Comparison of ENCODE assay signal across 7 cellular contexts in genomic region chr20:62358728-62359490, GRCh38. TPM values are rescaled to one million over a fixed set of nuclear protein-coding genes. Genes with fewer than 3 reads are reported as not detected.
DNase-seq lines count a peak whose midpoint lies in the region; ATAC-seq and TF ChIP-seq lines count a peak whose summit lies in the region.
"Had no signal": no experiment of that assay in that cellular context is flagged by ENCODE, and none has a peak within 500 bp of the region (broad histone marks: within the 10 kb centered on the region; RNA-seq: fewer than 3 reads in every experiment).

No MANE protein-coding gene starts in this region.

- DNase-seq in MG63 (no peak), esophagus muscularis mucosa (ENCODE audit: extremely low spot score) (no peak), hippocampal formation (lab: John Stamatoyannopoulos, UW) (no peak), foreskin melanocyte (no peak)

- no peak for TF ChIP-seq CTCF in esophagus muscularis mucosa (IDR thresholded peaks at IDR 0.05)

- no peaks in the 10 kb centered on the region for H3K27me3 ChIP-seq in MG63
- H3K27me3 ChIP-seq in esophagus muscularis mucosa, result no peaks in the 10 kb centered on the region

- TF ChIP-seq POLR2A in esophagus muscularis mucosa (IDR thresholded peaks at IDR 0.05; ENCODE audit: low read depth), result no peak

- H3K27ac ChIP-seq in esophagus muscularis mucosa (replicated peaks in 1 of 4) (peak overlapping the region; percentile 93 to 97 (median 93)), skin epidermis (peak overlapping the region in 20 of 21 experiments; percentile 13 to 87 (median 74))
- H3K27ac ChIP-seq: SK-N-MC had no signal

- WGBS in esophagus muscularis mucosa, result 60% methylated on average over 13 of the region's 18 CpGs

- H3K9me3 ChIP-seq in MG63 (no peaks in the 10 kb centered on the region), esophagus muscularis mucosa (no peaks in the 10 kb centered on the region)

- H3K4me3 ChIP-seq in MG63 (peak overlapping the region; percentile 11), esophagus muscularis mucosa (peak overlapping the region in 3 of 4 donors; percentile 29 to 41 (median 40)), skin epidermis (no peak overlapping the region)
- H3K4me3 ChIP-seq: SK-N-MC had no signal

- peaks cover 93 to 98% (median 97%) of the 10 kb centered on the region in 4 donors for H3K4me1 ChIP-seq in esophagus muscularis mucosa

- TF ChIP-seq EP300 in esophagus muscularis mucosa (IDR thresholded peaks at IDR 0.05), result no peak

- ATAC-seq in HG03342 (IDR thresholded peaks at IDR 0.05; ENCODE audit: unreplicated experiment), result no peak

- intact Hi-C loops in esophagus muscularis mucosa (cut with DNase I), result no loop called here

- H3K36me3 ChIP-seq in MG63, result peaks cover 32% of the 10 kb centered on the region
- peaks cover 0 to 14% (median 10%) of the 10 kb centered on the region in 4 donors for H3K36me3 ChIP-seq in esophagus muscularis mucosa

RNA-seq across cellular contexts. Expression of gene LAMA5, which starts 8.2 kb away (rescaled TPM):
- 12.8 and 22.2 TPM in 2 replicates for total RNA-seq in MG63 (2014; rRNA removed; shearing (Covaris generic); ENCODE audit: low replicate concordance)
- 100 to 1,000 TPM in 3 of 4 donors, 10 to 100 TPM in 1; 70.1 to 257 (median 150) TPM for total RNA-seq in esophagus muscularis mucosa

RNA-seq across cellular contexts. Expression of gene RPS21, which starts 28.0 kb away (rescaled TPM):
- 2,164 and 3,269 TPM in 2 replicates for total RNA-seq in MG63 (2014; rRNA removed; shearing (Covaris generic); ENCODE audit: low replicate concordance)
- 1,000 to 10,000 TPM in 2 of 4 donors, 100 to 1,000 TPM in 2; 581 to 2,787 (median 1,391) TPM for total RNA-seq in esophagus muscularis mucosa

RNA-seq across cellular contexts. Expression of gene CABLES2, which starts 48.2 kb away (rescaled TPM):
- 1.3 and 6.0 TPM in 2 replicates for total RNA-seq in MG63 (2014; rRNA removed; shearing (Covaris generic); ENCODE audit: low replicate concordance)
- 1 to 10 TPM; 2.0 to 6.9 (median 4.1) TPM for total RNA-seq in esophagus muscularis mucosa

RNA-seq across cellular contexts. Expression of gene ADRM1, which starts 56.1 kb away (rescaled TPM):
- total RNA-seq in MG63 (2014; rRNA removed; shearing (Covaris generic); ENCODE audit: low replicate concordance), result 264 and 328 TPM in 2 replicates
- 100 to 1,000 TPM; 127 to 184 (median 173) TPM for total RNA-seq in esophagus muscularis mucosa

Comparison
In these comparisons a context has a peak if more than half of its experiments do, and no peak if none do; other contexts are left out.
1. H3K4me3 ChIP-seq: peak in MG63 (single experiment) and esophagus muscularis mucosa (3 of 4); none in skin epidermis (0 of 7).